ENCODE assay signal across 21 cellular contexts in genomic region chrX:16335181-16335580, GRCh38.
DNase-seq lines count a peak whose midpoint lies in the region; FAIRE-seq and TF ChIP-seq lines count a peak whose summit lies in the region.
"Had no signal": no experiment of that assay in that cellular context is flagged by ENCODE, and none has a peak within 500 bp of the region (broad histone marks: within the 10 kb centered on the region; RNA-seq: fewer than 3 reads in every experiment).

No MANE protein-coding gene starts in this region.

- no peak for DNase-seq in activated naive CD4-positive, alpha-beta T cell treated with anti-CD3 and anti-CD28 coated beads for 36 hours
- DNase-seq in RCC 7860 (ENCODE audit: low spot score) (peak; percentile 55), epithelial cell of proximal tubule (ENCODE audit: low read depth) (peak; percentile 33), renal cortical epithelial cell (ENCODE audit: low read depth) (peak; percentile 69), HK-2 (ENCODE audit: unreplicated experiment) (no peak)
- DNase-seq in activated CD8-positive, alpha-beta memory T cell treated with anti-CD3 and anti-CD28 coated beads for 24 hours: no peak
- no peak for DNase-seq in activated CD8-positive, alpha-beta memory T cell treated with anti-CD3 and anti-CD28 coated beads, Interleukin-2, amount 50 U/mL, for 4 hours
- DNase-seq: Caco-2; CD4-positive, CD25-positive, alpha-beta regulatory T cell; CD8-positive, alpha-beta T cell; DMS153; DND-41; HFFc6 had no signal

- H3K27ac Mint-ChIP-seq in activated naive CD4-positive, alpha-beta T cell treated with anti-CD3 and anti-CD28 coated beads, Interleukin-2, amount 50 U/mL, for 24 hours: peak overlapping the region; percentile 89
- no peak overlapping the region for H3K27ac Mint-ChIP-seq in activated naive CD4-positive, alpha-beta T cell treated with anti-CD3 and anti-CD28 coated beads for 36 hours
- H3K27ac Mint-ChIP-seq: B cell; CD4-positive, CD25-positive, alpha-beta regulatory T cell; CD8-positive, alpha-beta T cell; GM23338; HFFc6 had no signal

- intact Hi-C loops in activated naive CD4-positive, alpha-beta T cell treated with anti-CD3 and anti-CD28 coated beads for 36 hours (cut with micrococcal nuclease): no loop called here

- no peak overlapping the region for H3K4me3 Mint-ChIP-seq in activated naive CD4-positive, alpha-beta T cell treated with anti-CD3 and anti-CD28 coated beads, Interleukin-2, amount 50 U/mL, for 24 hours
- no peak overlapping the region for H3K4me3 Mint-ChIP-seq in activated naive CD4-positive, alpha-beta T cell treated with anti-CD3 and anti-CD28 coated beads for 36 hours
- H3K4me3 Mint-ChIP-seq: B cell; CD4-positive, CD25-positive, alpha-beta regulatory T cell; CD8-positive, alpha-beta T cell; GM23338; HFFc6 had no signal

- peaks cover 12% of the 10 kb centered on the region for H3K4me1 Mint-ChIP-seq in activated naive CD4-positive, alpha-beta T cell treated with anti-CD3 and anti-CD28 coated beads, Interleukin-2, amount 50 U/mL, for 24 hours
- H3K4me1 Mint-ChIP-seq in activated naive CD4-positive, alpha-beta T cell treated with anti-CD3 and anti-CD28 coated beads for 36 hours (ENCODE audit: low read depth): peaks cover 10% of the 10 kb centered on the region
- H3K4me1 Mint-ChIP-seq: B cell; CD4-positive, CD25-positive, alpha-beta regulatory T cell; GM23338 had no signal

- H3K36me3 Mint-ChIP-seq in activated naive CD4-positive, alpha-beta T cell treated with anti-CD3 and anti-CD28 coated beads, Interleukin-2, amount 50 U/mL, for 24 hours: no peaks in the 10 kb centered on the region
- H3K36me3 Mint-ChIP-seq in activated naive CD4-positive, alpha-beta T cell treated with anti-CD3 and anti-CD28 coated beads for 36 hours (ENCODE audit: low read depth): no peaks in the 10 kb centered on the region
- H3K36me3 Mint-ChIP-seq: CD4-positive, CD25-positive, alpha-beta regulatory T cell; CD8-positive, alpha-beta T cell had no signal

- no peaks in the 10 kb centered on the region for H3K9me3 Mint-ChIP-seq in activated naive CD4-positive, alpha-beta T cell treated with anti-CD3 and anti-CD28 coated beads, Interleukin-2, amount 50 U/mL, for 24 hours
- peaks cover 2% of the 10 kb centered on the region for H3K9me3 Mint-ChIP-seq in activated naive CD4-positive, alpha-beta T cell treated with anti-CD3 and anti-CD28 coated beads for 36 hours
- H3K9me3 Mint-ChIP-seq: CD8-positive, alpha-beta T cell; GM23338; HFFc6 had no signal

- peak; percentile 90 for FAIRE-seq in RCC 7860 (lab: Jason Lieb, UNC)
- FAIRE-seq: A204.1, G401.6, GM12892 had no signal

- CTCF ChIA-PET in activated naive CD4-positive, alpha-beta T cell treated with anti-CD3 and anti-CD28 coated beads for 36 hours (lab: Charles Lee): no interaction called here

- no peaks in the 10 kb centered on the region for H3K27me3 Mint-ChIP-seq in activated naive CD4-positive, alpha-beta T cell treated with anti-CD3 and anti-CD28 coated beads, Interleukin-2, amount 50 U/mL, for 24 hours
- H3K27me3 Mint-ChIP-seq in activated naive CD4-positive, alpha-beta T cell treated with anti-CD3 and anti-CD28 coated beads for 36 hours (ENCODE audit: low read depth): no peaks in the 10 kb centered on the region
- H3K27me3 Mint-ChIP-seq: B cell; CD4-positive, CD25-positive, alpha-beta regulatory T cell had no signal

- no peak for TF ChIP-seq CTCF in epithelial cell of proximal tubule (conservative IDR thresholded peaks at IDR 0.05; ENCODE audit: low read depth, low read length)

- no peak overlapping the region for H3K4me3 ChIP-seq in epithelial cell of proximal tubule (ENCODE audit: low read depth, low read length)
- H3K4me3 ChIP-seq: BLaER1, GM23338, HAP-1 had no signal

Comparison
In these comparisons a context has a peak if more than half of its experiments do, and no peak if none do; other contexts are left out.
1. DNase-seq: peak in RCC 7860 (single experiment), epithelial cell of proximal tubule (single experiment) and renal cortical epithelial cell (single experiment); none in activated naive CD4-positive, alpha-beta T cell treated with anti-CD3 and anti-CD28 coated beads for 36 hours (single experiment), activated CD8-positive, alpha-beta memory T cell treated with anti-CD3 and anti-CD28 coated beads for 24 hours (single experiment), activated CD8-positive, alpha-beta memory T cell treated with anti-CD3 and anti-CD28 coated beads, Interleukin-2, amount 50 U/mL, for 4 hours (single experiment) and HK-2 (single experiment).